ENCODE assay signal across 13 cellular contexts in genomic region chr6:659716-660581, GRCh38. TPM values are rescaled to one million over a fixed set of nuclear protein-coding genes. Genes with fewer than 3 reads are reported as not detected.
A peak's percentile ranks its signal among the peaks of the same experiment; 100 is the strongest.
DNase-seq lines count a peak whose midpoint lies in the region; ATAC-seq and TF ChIP-seq lines count a peak whose summit lies in the region.
"Had no signal": no experiment of that assay in that cellular context is flagged by ENCODE, and none has a peak within 500 bp of the region (broad histone marks: within the 10 kb centered on the region; RNA-seq: fewer than 3 reads in every experiment).

No MANE protein-coding gene starts in this region.

- H3K27ac Mint-ChIP-seq in activated T-cell treated with anti-CD3 and anti-CD28 coated beads, Interleukin-2, amount 50 U/mL, for 24 hours = peak overlapping the region; percentile 72
- H3K27ac Mint-ChIP-seq in effector memory CD8-positive, alpha-beta T cell = peak overlapping the region; percentile 72 to 80

- intact Hi-C loops in sigmoid colon (cut with DNase I) = no loop called here

- peaks cover 66% of the 10 kb centered on the region for H3K4me1 Mint-ChIP-seq in activated T-cell treated with anti-CD3 and anti-CD28 coated beads, Interleukin-2, amount 50 U/mL, for 24 hours (ENCODE audit: low read depth)
- peaks cover 53 to 67% of the 10 kb centered on the region in 2 donors for H3K4me1 Mint-ChIP-seq in effector memory CD8-positive, alpha-beta T cell (ENCODE audit: low read depth in 2 of 2)

- no peaks in the 10 kb centered on the region for H3K9me3 ChIP-seq in sigmoid colon

- peaks cover 0 to 17% (median 10%) of the 10 kb centered on the region in 4 donors for H3K4me1 ChIP-seq in sigmoid colon
- H3K4me1 ChIP-seq: parathyroid adenoma had no signal

- H3K4me3 ChIP-seq in sigmoid colon = no peak overlapping the region

- peaks cover 3% of the 10 kb centered on the region for H3K9me3 Mint-ChIP-seq in activated T-cell treated with anti-CD3 and anti-CD28 coated beads, Interleukin-2, amount 50 U/mL, for 24 hours
- no peaks in the 10 kb centered on the region for H3K9me3 Mint-ChIP-seq in effector memory CD8-positive, alpha-beta T cell

- H3K36me3 Mint-ChIP-seq in activated T-cell treated with anti-CD3 and anti-CD28 coated beads, Interleukin-2, amount 50 U/mL, for 24 hours (ENCODE audit: low read depth) = peaks cover 31% of the 10 kb centered on the region
- H3K36me3 Mint-ChIP-seq in effector memory CD8-positive, alpha-beta T cell (ENCODE audit: insufficient read depth) = peaks cover 12% of the 10 kb centered on the region

- H3K27me3 ChIP-seq in sigmoid colon = no peaks in the 10 kb centered on the region

- TF ChIP-seq POLR2A in sigmoid colon (IDR thresholded peaks at IDR 0.05) = no peak

- peak; percentile 31 for ATAC-seq in effector memory CD8-positive, alpha-beta T cell (replicated peaks)
- peak; percentile 14 for ATAC-seq in stimulated activated naive CD8-positive, alpha-beta T cell treated with anti-CD3 and anti-CD28 coated beads, Interleukin-15, Interleukin-2, amounts not matched to agents 100 U/mL and 50 U/mL, for 24 hours
- ATAC-seq in GM19452 (IDR thresholded peaks at IDR 0.05; ENCODE audit: unreplicated experiment) = no peak
- ATAC-seq: left lobe of liver, PC-3 had no signal

- H3K27ac ChIP-seq in sigmoid colon = no peak overlapping the region
- H3K27ac ChIP-seq: C4-2B, parathyroid adenoma had no signal

- no peaks in the 10 kb centered on the region for H3K27me3 Mint-ChIP-seq in activated T-cell treated with anti-CD3 and anti-CD28 coated beads, Interleukin-2, amount 50 U/mL, for 24 hours
- no peaks in the 10 kb centered on the region for H3K27me3 Mint-ChIP-seq in effector memory CD8-positive, alpha-beta T cell

- H3K36me3 ChIP-seq in sigmoid colon = peaks cover 0 to 10% (median 4%) of the 10 kb centered on the region in 4 donors

- DNase-seq in activated T-cell treated with anti-CD3 and anti-CD28 coated beads, Interleukin-2, amount 50 U/mL, for 24 hours = peak; percentile 35
- no peak for DNase-seq in activated T-cell treated with anti-CD3 and anti-CD28 coated beads, Interleukin-2, amount 50 U/mL, for 1 hour
- peak; percentile 56 for DNase-seq in NCI-H1436 treated with DMSO at 0.1 percent for 48 hours (lab: John Stamatoyannopoulos, UW)
- DNase-seq in effector memory CD8-positive, alpha-beta T cell = peak in 1 of 3 experiments; percentile 12
- DNase-seq in stimulated activated naive CD8-positive, alpha-beta T cell treated with anti-CD3 and anti-CD28 coated beads, Interleukin-15, Interleukin-2, amounts not matched to agents 100 U/mL and 50 U/mL, for 24 hours = peak; percentile 20
- DNase-seq in sigmoid colon = no peak
- no peak for DNase-seq in NCI-H524 treated with DMSO at 0.1 percent for 48 hours (lab: John Stamatoyannopoulos, UW)
- DNase-seq: activated effector memory CD4-positive, alpha-beta T cell treated with Interleukin-2 at 50 U/mL for 16 hours; PC-3 had no signal

- no peak overlapping the region for H3K4me3 Mint-ChIP-seq in activated T-cell treated with anti-CD3 and anti-CD28 coated beads, Interleukin-2, amount 50 U/mL, for 24 hours
- H3K4me3 Mint-ChIP-seq in effector memory CD8-positive, alpha-beta T cell = peak overlapping the region; percentile 4 to 58

- no peak for TF ChIP-seq CTCF in sigmoid colon (IDR thresholded peaks at IDR 0.05)

- TF ChIP-seq EP300 in sigmoid colon (IDR thresholded peaks at IDR 0.05) = no peak

- 78 to 80% methylated on average over 13 of the region's 13 CpGs for WGBS in sigmoid colon, 2 donors

RNA-seq across cellular contexts. Expression of gene HUS1B, which starts 3.0 kb away (rescaled TPM):
- total RNA-seq in sigmoid colon = 1 to 10 TPM in 2 of 4 donors, under 1 TPM in 2; 0.68 to 3.6 (median 1.2) TPM
- polyA plus RNA-seq in sigmoid colon = under 1 TPM in 1 of 3 donors, not detected in 2; 0.36 TPM

RNA-seq across cellular contexts. Expression of gene EXOC2, which starts 33.0 kb away (rescaled TPM):
- total RNA-seq in sigmoid colon = 10 to 100 TPM; 15.3 to 23.2 (median 19.1) TPM
- polyA plus RNA-seq in sigmoid colon = 1 to 10 TPM; 5.4 to 9.5 (median 7.4) TPM

Comparison
In these comparisons a context has a peak if more than half of its experiments do, and no peak if none do; other contexts are left out.
1. DNase-seq: peak in activated T-cell treated with anti-CD3 and anti-CD28 coated beads, Interleukin-2, amount 50 U/mL, for 24 hours (single experiment), NCI-H1436 treated with DMSO at 0.1 percent for 48 hours (single experiment) and stimulated activated naive CD8-positive, alpha-beta T cell treated with anti-CD3 and anti-CD28 coated beads, Interleukin-15, Interleukin-2, amounts not matched to agents 100 U/mL and 50 U/mL, for 24 hours (single experiment); none in activated T-cell treated with anti-CD3 and anti-CD28 coated beads, Interleukin-2, amount 50 U/mL, for 1 hour (single experiment), sigmoid colon (single experiment) and NCI-H524 treated with DMSO at 0.1 percent for 48 hours (single experiment).